20 cellular contexts compared by ENCODE assay signal in genomic region chr18:47113796-47114540, GRCh38. TPM values are rescaled to one million over a fixed set of nuclear protein-coding genes. Genes with fewer than 3 reads are reported as not detected.
DNase-seq lines count a peak whose midpoint lies in the region; TF ChIP-seq lines count a peak whose summit lies in the region.
"Had no signal": no experiment of that assay in that cellular context is flagged by ENCODE, and none has a peak within 500 bp of the region (broad histone marks: within the 10 kb centered on the region; RNA-seq: fewer than 3 reads in every experiment).

No MANE protein-coding gene starts in this region.

- peak overlapping the region; percentile 8; the same call in 1 of the 2 replicates for H3K4me3 ChIP-seq in HUES64 (ENCODE audit: low read length)
- H3K4me3 ChIP-seq in astrocyte of the spinal cord (ENCODE audit: low read depth, low read length) = no peak overlapping the region
- no peak overlapping the region for H3K4me3 ChIP-seq in thyroid gland (replicated peaks in 1 of 3)
- H3K4me3 ChIP-seq in Peyer's patch = no peak overlapping the region
- H3K4me3 ChIP-seq: dorsolateral prefrontal cortex had no signal

- H3K9ac ChIP-seq in HUES64 (ENCODE audit: low read depth, low read length) = peak overlapping the region; percentile 22; the same call in 1 of the 2 replicates

- H3K36me3 ChIP-seq in HUES64 (ENCODE audit: insufficient read depth, low read length) = peaks cover 41% of the 10 kb centered on the region
- peaks cover 22 to 23% of the 10 kb centered on the region in 2 donors for H3K36me3 ChIP-seq in thyroid gland
- H3K36me3 ChIP-seq in Peyer's patch = peaks cover 0 to 49% (median 0%) of the 10 kb centered on the region in 3 donors

- no peak for TF ChIP-seq POLR2A in thyroid gland (IDR thresholded peaks at IDR 0.05)
- no peak for TF ChIP-seq POLR2A in Peyer's patch (IDR thresholded peaks at IDR 0.05)

- H3K4me1 ChIP-seq in HUES64 (ENCODE audit: insufficient read depth, low read length) (peaks cover 62% of the 10 kb centered on the region), thyroid gland (no peaks in the 10 kb centered on the region), Peyer's patch (no peaks in the 10 kb centered on the region)

- intact Hi-C loops in thyroid gland (cut with DNase I) = no loop called here

- WGBS in HUES64 = 63% methylated on average over 2 of the region's 2 CpGs
- WGBS in thyroid gland, 2 donors = 96 to 97% methylated on average over 2 of the region's 2 CpGs

- no peaks in the 10 kb centered on the region for H3K9me3 ChIP-seq in HUES64 (ENCODE audit: insufficient read depth, low read depth, low read length)
- H3K9me3 ChIP-seq in thyroid gland = no peaks in the 10 kb centered on the region
- no peaks in the 10 kb centered on the region for H3K9me3 ChIP-seq in Peyer's patch

- DNase-seq in EH (ENCODE audit: low read depth) (peak; percentile 80), astrocyte of the spinal cord (ENCODE audit: low read depth, low spot score) (peak; percentile 51), myocyte (ENCODE audit: low read depth) (peak; percentile 40), thyroid gland (no peak), Peyer's patch (no peak), caudate nucleus (lab: John Stamatoyannopoulos, UW) (no peak), AG08396 (ENCODE audit: low spot score) (no peak)
- DNase-seq: activated CD4-positive, alpha-beta memory T cell treated with anti-CD3 and anti-CD28 coated beads for 36 hours; activated gamma-delta T cell treated with Interleukin-2 at 50 U/mL for 16 hours; amniotic stem cell; dorsolateral prefrontal cortex; foreskin melanocyte; MM.1S; NCI-H146; NCI-H526; small intestine; stimulated activated CD4-positive, alpha-beta T cell treated with anti-CD3 and anti-CD28 coated beads, Interleukin-2, amount 100 ng/mL, for 24 hours; stimulated activated naive B cell treated with anti-CD40 and anti-IgM and Interleukin-4, amounts not matched to agents 10 μg/mL and 1 μg/mL and 100 μg/mL, for 72 hours had no signal

- H3K27ac ChIP-seq in HUES64 (ENCODE audit: low read depth, low read length) = peak overlapping the region; percentile 68
- no peak overlapping the region for H3K27ac ChIP-seq in thyroid gland
- no peak overlapping the region for H3K27ac ChIP-seq in Peyer's patch
- H3K27ac ChIP-seq in caudate nucleus (ENCODE audit: low read depth, low read length) = no peak overlapping the region
- H3K27ac ChIP-seq: dorsolateral prefrontal cortex, RWPE1 had no signal

- no peak for TF ChIP-seq CTCF in astrocyte of the spinal cord (IDR thresholded peaks at IDR 0.05; ENCODE audit: low read depth, low read length)
- no peak for TF ChIP-seq CTCF in thyroid gland (IDR thresholded peaks at IDR 0.05)
- no peak for TF ChIP-seq CTCF in Peyer's patch (IDR thresholded peaks at IDR 0.05)

- H3K27me3 ChIP-seq in HUES64 (ENCODE audit: insufficient read depth, low read length) = no peaks in the 10 kb centered on the region
- no peaks in the 10 kb centered on the region for H3K27me3 ChIP-seq in thyroid gland
- no peaks in the 10 kb centered on the region for H3K27me3 ChIP-seq in Peyer's patch
- H3K27me3 ChIP-seq: dorsolateral prefrontal cortex had no signal

- in situ Hi-C loops in astrocyte of the spinal cord (cut with HindIII; ENCODE audit: low sequenced_read_pairs) = no loop called here

RNA-seq across cellular contexts. Expression of gene HDHD2, which starts 36.3 kb away (rescaled TPM):
- 33.8 TPM for polyA plus RNA-seq in HUES64 (2013, experiment 1 of 2)
- polyA plus RNA-seq in HUES64 (2013, experiment 2 of 2) = 37.7 TPM
- total RNA-seq in myocyte (17.8 and 19.1 TPM in 2 replicates), thyroid gland (100 to 1,000 TPM in 1 of 4 donors, 10 to 100 TPM in 3; 39.8 to 114 (median 54.6) TPM), Peyer's patch (10 to 100 TPM; 16.5 to 34.4 (median 27.6) TPM)
- polyA plus RNA-seq in myocyte (2012) = 16.8 TPM

Comparison
In these comparisons a context has a peak if more than half of its experiments do, and no peak if none do; other contexts are left out.
1. DNase-seq: peak in EH (single experiment), astrocyte of the spinal cord (single experiment) and myocyte (single experiment); none in thyroid gland (0 of 2), Peyer's patch (0 of 3), caudate nucleus (0 of 61) and AG08396 (single experiment).